In the genomic region with DNA sequence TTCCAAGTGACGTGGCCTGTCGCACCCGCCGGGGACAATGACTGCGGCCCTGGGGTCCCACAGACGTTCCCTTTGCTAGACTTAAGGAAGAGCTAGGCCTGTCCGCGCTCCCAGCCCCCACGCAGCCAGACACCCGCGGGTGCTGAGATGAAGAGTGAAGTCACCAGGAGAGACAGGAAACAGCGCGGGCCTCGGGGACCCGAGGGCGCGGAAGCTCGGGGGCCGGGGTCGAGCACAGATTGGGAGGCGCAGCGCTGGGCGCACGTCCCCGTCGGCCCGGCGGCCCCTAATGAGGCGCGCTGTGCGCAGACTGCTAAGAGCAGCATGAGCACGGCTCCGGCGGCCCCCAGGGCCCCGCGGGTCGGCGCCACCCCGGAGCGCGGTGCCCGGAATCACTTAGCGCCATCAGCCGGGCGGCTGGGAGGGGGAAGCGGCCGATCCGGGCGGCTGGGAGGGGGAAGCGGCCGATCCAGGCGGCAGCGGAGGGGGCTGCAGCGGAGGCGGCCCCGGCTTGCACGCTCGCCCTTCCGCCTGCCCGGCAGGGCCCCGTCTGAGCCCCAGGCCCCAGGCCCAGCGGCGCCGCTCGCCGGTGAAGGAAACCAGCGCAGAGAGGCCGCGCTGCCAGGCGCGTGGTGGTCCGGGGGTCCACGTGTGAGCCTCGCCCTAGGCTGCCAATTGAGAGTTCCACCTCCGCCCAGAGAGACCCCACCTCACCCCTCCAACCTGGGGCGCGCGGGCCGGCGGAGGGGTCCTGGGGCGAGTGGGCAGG, we compare ENCODE assay signal across 7 cellular contexts. TPM values are rescaled to one million over a fixed set of nuclear protein-coding genes. Genes with fewer than 3 reads are reported as not detected.
DNase-seq lines count a peak whose midpoint lies in the region; ATAC-seq and TF ChIP-seq lines count a peak whose summit lies in the region.
"Had no signal": no experiment of that assay in that cellular context is flagged by ENCODE, and none has a peak within 500 bp of the region (broad histone marks: within the 10 kb centered on the region; RNA-seq: fewer than 3 reads in every experiment).

No MANE protein-coding gene starts in this region.

- H3K27me3 ChIP-seq in A673 (replicated peaks; ENCODE audit: insufficient read depth, low read depth, low read length, poor library complexity) (no peaks in the 10 kb centered on the region), hepatocyte (peaks cover 13% of the 10 kb centered on the region)

- intact Hi-C loops in A673 (cut with micrococcal nuclease; ENCODE audit: unreplicated experiment), result no loop called here

- POLR2A ChIA-PET in A673 (lab: Charles Lee; ENCODE audit: low non-redundant PET), result no interaction called here
- POLR2A ChIA-PET in activated CD4-positive, alpha-beta memory T cell treated with anti-CD3 and anti-CD28 coated beads, Interleukin-2, amount 10 ng/mL, durations not matched to agents 7 days and 5 days (lab: Charles Lee), result interaction anchor here (0.7 to 1.4 kb wide), 3 partner anchors 8 to 15 kb away, joined by 3 to 7 read pairs (median 3); no protein-coding TSS in a partner anchor

- H3K79me2 ChIP-seq in hepatocyte, result no peaks in the 10 kb centered on the region

- BruUV-seq in A673 (replicated peaks; lab: Mats Ljungman, UMichigan), result no TSS peak

- H3K27ac Mint-ChIP-seq in activated CD4-positive, alpha-beta memory T cell treated with anti-CD3 and anti-CD28 coated beads, Interleukin-2, amount 10 ng/mL, durations not matched to agents 7 days and 5 days, result no peak overlapping the region

- H3K4me3 Mint-ChIP-seq in activated CD4-positive, alpha-beta memory T cell treated with anti-CD3 and anti-CD28 coated beads, Interleukin-2, amount 10 ng/mL, durations not matched to agents 7 days and 5 days, result peak overlapping the region; percentile 74

- peaks cover 39% of the 10 kb centered on the region for H3K27me3 Mint-ChIP-seq in activated CD4-positive, alpha-beta memory T cell treated with anti-CD3 and anti-CD28 coated beads, Interleukin-2, amount 10 ng/mL, durations not matched to agents 7 days and 5 days

- H3K36me3 Mint-ChIP-seq in activated CD4-positive, alpha-beta memory T cell treated with anti-CD3 and anti-CD28 coated beads, Interleukin-2, amount 10 ng/mL, durations not matched to agents 7 days and 5 days (ENCODE audit: low read depth), result no peaks in the 10 kb centered on the region

- H3K9me3 Mint-ChIP-seq in activated CD4-positive, alpha-beta memory T cell treated with anti-CD3 and anti-CD28 coated beads, Interleukin-2, amount 10 ng/mL, durations not matched to agents 7 days and 5 days, result no peaks in the 10 kb centered on the region

- H3K9me3 ChIP-seq in A673 (ENCODE audit: low read depth, low read length, poor library complexity, severe bottlenecking), result no peaks in the 10 kb centered on the region
- H3K9me3 ChIP-seq in hepatocyte (ENCODE audit: low read depth), result no peaks in the 10 kb centered on the region

- no peak for TF ChIP-seq CTCF in A673 (conservative IDR thresholded peaks at IDR 0.05; ENCODE audit: low read depth, low read length)
- no peak for TF ChIP-seq CTCF in hepatocyte (IDR thresholded peaks at IDR 0.05; ENCODE audit: poor library complexity)

- H2AFZ ChIP-seq in hepatocyte, result peak overlapping the region; percentile 60

- H3K9me2 ChIP-seq in hepatocyte (replicated peaks; ENCODE audit: insufficient read depth), result no peaks in the 10 kb centered on the region

- H3K4me3 ChIP-seq in A673 (ENCODE audit: low read depth, low read length, poor library complexity, severe bottlenecking) (peak overlapping the region; percentile 37), hepatocyte (peak overlapping the region; percentile 20)

- CTCF ChIA-PET in A673 (lab: Charles Lee), result no interaction called here
- CTCF ChIA-PET in activated CD4-positive, alpha-beta memory T cell treated with anti-CD3 and anti-CD28 coated beads, Interleukin-2, amount 10 ng/mL, durations not matched to agents 7 days and 5 days (lab: Charles Lee), result interaction anchor here (1.0 to 1.4 kb wide), 2 partner anchors 15 to 16 kb away, joined by 3 to 5 read pairs; no protein-coding TSS in a partner anchor

- DNase-seq in A673 (ENCODE audit: low spot score) (no peak), hepatocyte (ENCODE audit: low spot score) (no peak), NCI-H748 (lab: John Stamatoyannopoulos, UW; ENCODE audit: unreplicated experiment) (no peak)
- DNase-seq in activated CD4-positive, alpha-beta memory T cell treated with anti-CD3 and anti-CD28 coated beads, Interleukin-2, amount 10 ng/mL, durations not matched to agents 7 days and 5 days, result peak; percentile 31

- H3K27ac ChIP-seq in A673 (ENCODE audit: low read depth, low read length, poor library complexity, severe bottlenecking) (no peak overlapping the region), hepatocyte (no peak overlapping the region)

- ATAC-seq in GM21576 (IDR thresholded peaks at IDR 0.05; ENCODE audit: unreplicated experiment) (no peak), GM21360 (IDR thresholded peaks at IDR 0.05; ENCODE audit: unreplicated experiment) (no peak)

- peak overlapping the region; percentile 84 for H3K4me2 ChIP-seq in hepatocyte

- WGBS in hepatocyte (ENCODE audit: low lambda C conversion rate, missing lambda C conversion rate), result 40% methylated on average over 61 of the region's 81 CpGs

- no peaks in the 10 kb centered on the region for H3K36me3 ChIP-seq in A673 (ENCODE audit: insufficient read depth, low read length, poor library complexity, severe bottlenecking)
- no peaks in the 10 kb centered on the region for H3K36me3 ChIP-seq in hepatocyte (replicated peaks; ENCODE audit: insufficient read depth, low read depth)

- H4K20me1 ChIP-seq in hepatocyte (ENCODE audit: insufficient read depth, poor library complexity, severe bottlenecking), result no peaks in the 10 kb centered on the region

- peaks cover 21% of the 10 kb centered on the region for H3K4me1 Mint-ChIP-seq in activated CD4-positive, alpha-beta memory T cell treated with anti-CD3 and anti-CD28 coated beads, Interleukin-2, amount 10 ng/mL, durations not matched to agents 7 days and 5 days

- peaks cover 4% of the 10 kb centered on the region for H3K4me1 ChIP-seq in A673 (ENCODE audit: insufficient read depth, low read length, poor library complexity, severe bottlenecking)
- H3K4me1 ChIP-seq in hepatocyte (ENCODE audit: insufficient read depth), result no peaks in the 10 kb centered on the region

RNA-seq across cellular contexts. Expression of a gene that starts 8.3 kb away (rescaled TPM):
- not detected in 2 replicates for total RNA-seq in A673 (2021)
- not detected for total RNA-seq in activated CD4-positive, alpha-beta memory T cell treated with anti-CD3 and anti-CD28 coated beads, Interleukin-2, amount 10 ng/mL, durations not matched to agents 7 days and 5 days
- total RNA-seq in hepatocyte, result 0.67 TPM in 1 of 2 replicates, not detected in the other
- polyA plus RNA-seq in hepatocyte, result 1.2 and 1.3 TPM in 2 replicates
- total RNA-seq: Daoy had no signal

RNA-seq across cellular contexts. Expression of a gene that starts 21.4 kb away (rescaled TPM):
- total RNA-seq in A673 (2021) (not detected in 2 replicates), hepatocyte (0.92 TPM in 1 of 2 replicates, not detected in the other)
- not detected for total RNA-seq in activated CD4-positive, alpha-beta memory T cell treated with anti-CD3 and anti-CD28 coated beads, Interleukin-2, amount 10 ng/mL, durations not matched to agents 7 days and 5 days
- polyA plus RNA-seq in hepatocyte, result 3.4 and 4.3 TPM in 2 replicates
- total RNA-seq: Daoy had no signal

RNA-seq across cellular contexts. Expression of a gene that starts 46.9 kb away (rescaled TPM):
- 73.4 and 77.7 TPM in 2 replicates for total RNA-seq in A673 (2021)
- 10 to 100 TPM; 33.7 to 35.3 TPM for total RNA-seq in activated CD4-positive, alpha-beta memory T cell treated with anti-CD3 and anti-CD28 coated beads, Interleukin-2, amount 10 ng/mL, durations not matched to agents 7 days and 5 days
- 84.4 and 89.2 TPM in 2 replicates for total RNA-seq in hepatocyte
- 150 and 174 TPM in 2 replicates for polyA plus RNA-seq in hepatocyte

RNA-seq across cellular contexts. Expression of a gene that starts 49.4 kb away (rescaled TPM):
- 0.85 and 1.5 TPM in 2 replicates for total RNA-seq in A673 (2021)
- 1 to 10 TPM; 2.3 to 3.0 TPM for total RNA-seq in activated CD4-positive, alpha-beta memory T cell treated with anti-CD3 and anti-CD28 coated beads, Interleukin-2, amount 10 ng/mL, durations not matched to agents 7 days and 5 days
- 27.0 and 33.8 TPM in 2 replicates for total RNA-seq in hepatocyte
- polyA plus RNA-seq in hepatocyte, result 93.8 and 131 TPM in 2 replicates
- total RNA-seq: Daoy had no signal
